Comparison of ENCODE assay signal across 9 cellular contexts in genomic region chr7:20238754-20239324, GRCh38. TPM values are rescaled to one million over a fixed set of nuclear protein-coding genes. Genes with fewer than 3 reads are reported as not detected.
DNase-seq lines count a peak whose midpoint lies in the region; ATAC-seq and TF ChIP-seq lines count a peak whose summit lies in the region.
"Had no signal": no experiment of that assay in that cellular context is flagged by ENCODE, and none has a peak within 500 bp of the region (broad histone marks: within the 10 kb centered on the region; RNA-seq: fewer than 3 reads in every experiment).

No MANE protein-coding gene starts in this region.

- H3K79me2 ChIP-seq in SU-DHL-6 (ENCODE audit: insufficient read depth, low read length) = no peaks in the 10 kb centered on the region

- no peaks in the 10 kb centered on the region for H3K9me3 ChIP-seq in SU-DHL-6 (ENCODE audit: insufficient read depth, low read length)
- H3K9me3 ChIP-seq: BLaER1 had no signal

- H3K27me3 Mint-ChIP-seq in activated naive CD4-positive, alpha-beta T cell treated with anti-CD3 and anti-CD28 coated beads for 36 hours (ENCODE audit: low read depth) = peaks cover 15% of the 10 kb centered on the region

- no peak for TF ChIP-seq CTCF in SU-DHL-6 (IDR thresholded peaks at IDR 0.05; ENCODE audit: insufficient read depth, low read length, poor library complexity, severe bottlenecking)

- H3K4me1 Mint-ChIP-seq in activated naive CD4-positive, alpha-beta T cell treated with anti-CD3 and anti-CD28 coated beads for 36 hours (ENCODE audit: low read depth) = peaks cover 4% of the 10 kb centered on the region

- H3K27ac ChIP-seq in SU-DHL-6 (ENCODE audit: low read depth, low read length) = no peak overlapping the region
- H3K27ac ChIP-seq: BLaER1 had no signal

- H4K20me1 ChIP-seq in SU-DHL-6 (ENCODE audit: low read depth, low read length) = no peaks in the 10 kb centered on the region
- H4K20me1 ChIP-seq: BLaER1 had no signal

- no peaks in the 10 kb centered on the region for H3K9me2 ChIP-seq in SU-DHL-6 (replicated peaks; ENCODE audit: insufficient read depth, low read length)

- H3K9me3 Mint-ChIP-seq in activated naive CD4-positive, alpha-beta T cell treated with anti-CD3 and anti-CD28 coated beads for 36 hours = no peaks in the 10 kb centered on the region

- no peaks in the 10 kb centered on the region for H3K36me3 Mint-ChIP-seq in activated naive CD4-positive, alpha-beta T cell treated with anti-CD3 and anti-CD28 coated beads for 36 hours (ENCODE audit: low read depth)

- 0 out of 2 replicates have a peak, but pooled peaks cover 2% of the 10 kb centered on the region for H3F3A ChIP-seq in SU-DHL-6 (ENCODE audit: insufficient read depth)

- H3K9ac ChIP-seq in SU-DHL-6 (ENCODE audit: low read length) = no peak overlapping the region; the same call in 1 of the 2 replicates
- H3K9ac ChIP-seq: BLaER1 had no signal

- H3K27ac Mint-ChIP-seq in activated naive CD4-positive, alpha-beta T cell treated with anti-CD3 and anti-CD28 coated beads for 36 hours = no peak overlapping the region

- no peaks in the 10 kb centered on the region for H3K27me3 ChIP-seq in SU-DHL-6 (ENCODE audit: low read length)
- H3K27me3 ChIP-seq: BLaER1 had no signal

- DNase-seq in activated naive CD4-positive, alpha-beta T cell treated with anti-CD3 and anti-CD28 coated beads for 36 hours = peak; percentile 14
- DNase-seq in activated naive CD4-positive, alpha-beta T cell treated with anti-CD3 and anti-CD28 coated beads, Interleukin-2, amount 50 U/mL, for 16 hours = no peak
- DNase-seq in stimulated activated naive CD8-positive, alpha-beta T cell treated with anti-CD3 and anti-CD28 coated beads, Interleukin-15, Interleukin-2, amounts not matched to agents 100 U/mL and 50 U/mL, for 24 hours = peak; percentile 19
- DNase-seq in central memory CD4-positive, alpha-beta T cell = no peak
- DNase-seq in NCI-H187 (lab: John Stamatoyannopoulos, UW) = no peak
- no peak for DNase-seq in ureter (ENCODE audit: low spot score)

- H3K4me2 ChIP-seq in SU-DHL-6 (ENCODE audit: low read depth, low read length, poor library complexity, severe bottlenecking) = peak overlapping the region; percentile 51
- H3K4me2 ChIP-seq: BLaER1 had no signal

- H3K36me3 ChIP-seq in SU-DHL-6 (ENCODE audit: low read length) = no peaks in the 10 kb centered on the region
- H3K36me3 ChIP-seq: BLaER1 had no signal

- CTCF ChIA-PET in activated naive CD4-positive, alpha-beta T cell treated with anti-CD3 and anti-CD28 coated beads for 36 hours (lab: Charles Lee) = no interaction called here

- peak; percentile 83 for ATAC-seq in HG03025 (IDR thresholded peaks at IDR 0.05; ENCODE audit: low FRiP score, unreplicated experiment)
- peak; percentile 87 for ATAC-seq in stimulated activated naive CD8-positive, alpha-beta T cell treated with anti-CD3 and anti-CD28 coated beads, Interleukin-15, Interleukin-2, amounts not matched to agents 100 U/mL and 50 U/mL, for 24 hours

- no peak overlapping the region for H3K4me3 Mint-ChIP-seq in activated naive CD4-positive, alpha-beta T cell treated with anti-CD3 and anti-CD28 coated beads for 36 hours

- H3K4me3 ChIP-seq in SU-DHL-6 (ENCODE audit: insufficient read depth, low read length, poor library complexity, severe bottlenecking) = no peak overlapping the region
- H3K4me3 ChIP-seq: BLaER1 had no signal

- peak overlapping the region; percentile 65 for H2AFZ ChIP-seq in SU-DHL-6 (ENCODE audit: low read depth, low read length, severe bottlenecking)

- intact Hi-C loops in activated naive CD4-positive, alpha-beta T cell treated with anti-CD3 and anti-CD28 coated beads for 36 hours (cut with micrococcal nuclease) = loop anchor here (1.0 kb wide), 1 partner anchor 127 kb away; no protein-coding TSS in a partner anchor

RNA-seq across cellular contexts. Expression of gene MACC1, which starts 21.7 kb away (rescaled TPM):
- under 1 TPM in 1 of 2 experiments, not detected in 1; 0.05 TPM for total RNA-seq in activated naive CD4-positive, alpha-beta T cell treated with anti-CD3 and anti-CD28 coated beads for 36 hours
- 35.2 TPM for total RNA-seq in ureter

Comparison
In these comparisons a context has a peak if more than half of its experiments do, and no peak if none do; other contexts are left out.
1. DNase-seq: peak in activated naive CD4-positive, alpha-beta T cell treated with anti-CD3 and anti-CD28 coated beads for 36 hours (single experiment) and stimulated activated naive CD8-positive, alpha-beta T cell treated with anti-CD3 and anti-CD28 coated beads, Interleukin-15, Interleukin-2, amounts not matched to agents 100 U/mL and 50 U/mL, for 24 hours (single experiment); none in activated naive CD4-positive, alpha-beta T cell treated with anti-CD3 and anti-CD28 coated beads, Interleukin-2, amount 50 U/mL, for 16 hours (single experiment), central memory CD4-positive, alpha-beta T cell (single experiment), NCI-H187 (0 of 2) and ureter (single experiment).
2. RNA of gene MACC1, which starts 21.7 kb away (total RNA-seq): 35.2 TPM in ureter (single experiment); 0.05 TPM in activated naive CD4-positive, alpha-beta T cell treated with anti-CD3 and anti-CD28 coated beads for 36 hours; every median in the first group is over 10 times any median in the second.